In genomic region chr17:45115015-45115625, GRCh38 we compare ENCODE assay signal across 27 cellular contexts. TPM values are rescaled to one million over a fixed set of nuclear protein-coding genes. Genes with fewer than 3 reads are reported as not detected.
DNase-seq lines count a peak whose midpoint lies in the region; ATAC-seq, FAIRE-seq and TF ChIP-seq lines count a peak whose summit lies in the region.
"Had no signal": no experiment of that assay in that cellular context is flagged by ENCODE, and none has a peak within 500 bp of the region (broad histone marks: within the 10 kb centered on the region; RNA-seq: fewer than 3 reads in every experiment).

No MANE protein-coding gene starts in this region.

- H2AK5ac ChIP-seq in neuronal stem cell (ENCODE audit: low read depth, low read length) = peak overlapping the region; percentile 1

- TF ChIP-seq CTCF in GM23338 (conservative IDR thresholded peaks at IDR 0.05; ENCODE audit: low read depth in 2 of 2) (no peak), ascending aorta (IDR thresholded peaks at IDR 0.05) (no peak), pancreas (IDR thresholded peaks at IDR 0.05) (no peak)

- H4K91ac ChIP-seq in neuronal stem cell (ENCODE audit: low read depth, low read length, poor library complexity) = no peak overlapping the region

- peaks cover 31% of the 10 kb centered on the region for H3K4me1 Mint-ChIP-seq in GM23338

- H2BK5ac ChIP-seq in neuronal stem cell (ENCODE audit: low read length) = no peak overlapping the region

- intact Hi-C loops in ascending aorta (cut with DNase I) (no loop called here), pancreas (cut with DNase I) (loop anchor here in 1 of 3 donors (10.0 kb wide), 2 partner anchors 190 to 340 kb away; no protein-coding TSS in a partner anchor)

- H3K9ac ChIP-seq in neuronal stem cell (ENCODE audit: low read depth, low read length, poor library complexity) = no peak overlapping the region

- H3K36me3 Mint-ChIP-seq in GM23338 (ENCODE audit: low read depth) = no peaks in the 10 kb centered on the region
- H3K36me3 Mint-ChIP-seq: CD8-positive, alpha-beta T cell had no signal

- no peak overlapping the region for H4K8ac ChIP-seq in neuronal stem cell (ENCODE audit: low read depth, low read length)

- no peak overlapping the region for H3K4ac ChIP-seq in neuronal stem cell (ENCODE audit: low read length)

- H3K27me3 Mint-ChIP-seq in GM23338 (ENCODE audit: insufficient read depth, low read depth, poor library complexity) = peaks cover 20% of the 10 kb centered on the region

- H3K79me1 ChIP-seq in neuronal stem cell (ENCODE audit: low read depth, low read length) = no peaks in the 10 kb centered on the region

- DNase-seq in GM23338 (ENCODE audit: low spot score) (no peak), ascending aorta (ENCODE audit: low spot score in 2 of 2) (no peak), neuronal stem cell (ENCODE audit: low spot score) (no peak), pancreas (no peak), NAMALWA (ENCODE audit: low spot score) (no peak), NCI-H774 (lab: John Stamatoyannopoulos, UW) (no peak)
- DNase-seq: AML-193, Calu3, DND-41, Karpas-422, NCI-H1092 treated with DMSO at 0.1 percent for 48 hours, NCI-H1436, NCI-H187, NCI-H2081 treated with DMSO at 0.1 percent for 48 hours, NCI-H2171, NCI-H345, NCI-H524, NCI-H748 treated with DMSO at 0.1 percent for 48 hours, SJCRH30 had no signal

- H3K27ac ChIP-seq in GM23338 (ENCODE audit: low read depth) (no peak overlapping the region), ascending aorta (peak overlapping the region; percentile 81), neuronal stem cell (replicated peaks; ENCODE audit: low read length) (no peak overlapping the region), pancreas (no peak overlapping the region)
- H3K27ac ChIP-seq: C4-2B, SJCRH30 had no signal

- H2BK120ac ChIP-seq in neuronal stem cell (ENCODE audit: low read depth, low read length) = no peak overlapping the region

- H3K4me3 ChIP-seq in GM23338 (no peak overlapping the region), ascending aorta (no peak overlapping the region), neuronal stem cell (ENCODE audit: low read length in 2 of 2) (no peak overlapping the region), pancreas (no peak overlapping the region)
- H3K4me3 ChIP-seq: A549, SJCRH30 had no signal

- H3K4me2 ChIP-seq in GM23338 = no peak overlapping the region
- no peak overlapping the region for H3K4me2 ChIP-seq in neuronal stem cell (ENCODE audit: insufficient read depth, low read length, poor library complexity, severe bottlenecking)
- H3K4me2 ChIP-seq: A549 had no signal

- H2BK15ac ChIP-seq in neuronal stem cell (ENCODE audit: low read length) = no peak overlapping the region

- H3F3A ChIP-seq in GM23338 (replicated peaks; ENCODE audit: low read depth) = no peaks in the 10 kb centered on the region

- H3K4me3 Mint-ChIP-seq in GM23338 = no peak overlapping the region; the same call in 2 of the 3 replicates
- H3K4me3 Mint-ChIP-seq: CD8-positive, alpha-beta T cell had no signal

- H4K20me1 ChIP-seq in GM23338 (replicated peaks; ENCODE audit: insufficient read depth) = no peaks in the 10 kb centered on the region

- H2BK12ac ChIP-seq in neuronal stem cell (ENCODE audit: low read length) = peak overlapping the region; percentile 41

- H3K9me3 Mint-ChIP-seq in GM23338 = no peaks in the 10 kb centered on the region
- H3K9me3 Mint-ChIP-seq: CD8-positive, alpha-beta T cell had no signal

- H3K36me3 ChIP-seq in GM23338 (ENCODE audit: insufficient read depth) (no peaks in the 10 kb centered on the region), ascending aorta (peaks cover 61 to 80% of the 10 kb centered on the region in 2 donors), neuronal stem cell (replicated peaks in 1 of 2; ENCODE audit: control insufficient read depth in 2 of 2, insufficient read depth in 2 of 2, low read length in 2 of 2) (no peaks in the 10 kb centered on the region), pancreas (no peaks in the 10 kb centered on the region)
- H3K36me3 ChIP-seq: SJCRH30 had no signal

- no peaks in the 10 kb centered on the region for H3K9me2 ChIP-seq in GM23338 (ENCODE audit: insufficient read depth)

- H3K27ac Mint-ChIP-seq in GM23338 = no peak overlapping the region
- H3K27ac Mint-ChIP-seq: CD8-positive, alpha-beta T cell had no signal

- ATAC-seq in GM23338 (peak; percentile 41), pancreas (no peak), HG03432 (IDR thresholded peaks at IDR 0.05; ENCODE audit: unreplicated experiment) (no peak)
- ATAC-seq: A549; CD8-positive, alpha-beta T cell; SK-N-SH treated with all-trans-retinoic acid at 6 μM for 48 hours had no signal

- FAIRE-seq in pancreas (lab: Jason Lieb, UNC) = no peak
- FAIRE-seq: A549, GM12892, GM19239, RCC 7860 had no signal

- H3K9me3 ChIP-seq in ascending aorta = no peaks in the 10 kb centered on the region
- peaks cover 0 to 2% of the 10 kb centered on the region in 2 donors for H3K9me3 ChIP-seq in neuronal stem cell (replicated peaks in 1 of 2; ENCODE audit: control insufficient read depth in 2 of 2, insufficient read depth in 1 of 2, low read depth in 1 of 2, low read length in 2 of 2)
- H3K9me3 ChIP-seq in pancreas = no peaks in the 10 kb centered on the region
- H3K9me3 ChIP-seq: A549, SJCRH30 had no signal

- no peaks in the 10 kb centered on the region for H3K79me2 ChIP-seq in GM23338 (replicated peaks; ENCODE audit: insufficient read depth)

- H3K18ac ChIP-seq in neuronal stem cell (ENCODE audit: low read length) = peak overlapping the region; percentile 76

- H2AFZ ChIP-seq in GM23338 = no peak overlapping the region
- H2AFZ ChIP-seq in neuronal stem cell (ENCODE audit: low read length) = no peak overlapping the region

- WGBS in neuronal stem cell (ENCODE audit: extremely low coverage in 2 of 2, insufficient read length in 2 of 2, insufficient replicate concordance in 1 of 2), 2 donors = no CpG with 5 or more reads among the region's 26 CpGs
- WGBS in pancreas, 2 donors = 84 to 85% methylated on average over 24 to 26 of the region's 26 CpGs

- peak overlapping the region; percentile 92 for H3K14ac ChIP-seq in neuronal stem cell (ENCODE audit: low read length)

- H3K4me1 ChIP-seq in GM23338 (ENCODE audit: insufficient read depth) (peaks cover 4% of the 10 kb centered on the region; the same call in 1 of the 2 replicates), ascending aorta (peaks cover 8 to 24% of the 10 kb centered on the region in 2 donors), neuronal stem cell (ENCODE audit: control insufficient read depth in 2 of 2, insufficient read depth in 1 of 2, low read depth in 1 of 2, low read length in 2 of 2) (peaks cover 0 to 10% of the 10 kb centered on the region in 2 donors), pancreas (no peaks in the 10 kb centered on the region)
- H3K4me1 ChIP-seq: SJCRH30 had no signal

- H3K23ac ChIP-seq in neuronal stem cell (ENCODE audit: low read depth, low read length, poor library complexity) = peak overlapping the region; percentile 63

- no peaks in the 10 kb centered on the region for H3K27me3 ChIP-seq in GM23338 (ENCODE audit: insufficient read depth)
- no peaks in the 10 kb centered on the region for H3K27me3 ChIP-seq in ascending aorta
- no peaks in the 10 kb centered on the region for H3K27me3 ChIP-seq in neuronal stem cell (ENCODE audit: control insufficient read depth in 3 of 3, insufficient read depth in 3 of 3, low read depth in 1 of 3, low read length in 3 of 3)
- no peaks in the 10 kb centered on the region for H3K27me3 ChIP-seq in pancreas
- H3K27me3 ChIP-seq: SJCRH30 had no signal

TF ChIP-seq in GM23338, 12 proteins besides CTCF, POLR2A, EP300 and RAD21 (continues in another document):
- TF ChIP-seq ZNF114 (CRISPR knock-in tag; IDR thresholded peaks at IDR 0.05) = no peak
- no peak for TF ChIP-seq EZH2phosphoT487 (IDR thresholded peaks at IDR 0.05; ENCODE audit: unreplicated experiment)
- TF ChIP-seq ZNF331 (CRISPR knock-in tag; IDR thresholded peaks at IDR 0.05; ENCODE audit: low read depth) = no peak

RNA-seq across cellular contexts. Expression of gene PLCD3, which starts 17.2 kb away (rescaled TPM):
- 15.9 and 32.1 TPM in 2 replicates for total RNA-seq in GM23338 (2014; rRNA removed; shearing (Covaris generic))
- polyA plus RNA-seq in GM23338 (2016; fragmentation: Nextera tagmentation; extraction: Ambion mirVana) (3.0 and 5.7 TPM in 2 replicates), pancreas (10 to 100 TPM in 1 of 2 donors, 1 to 10 TPM in 1; 8.2 to 10.6 TPM)
- total RNA-seq in ascending aorta (65.5 TPM), pancreas (1 to 10 TPM; 4.6 to 9.9 (median 8.0) TPM)
- 19.5 TPM for polyA plus RNA-seq in neuronal stem cell (2013, experiment 1 of 2)
- polyA plus RNA-seq in neuronal stem cell (2013, experiment 2 of 2) = 17.6 TPM

RNA-seq across cellular contexts. Expression of gene ACBD4, which starts 20.4 kb away (rescaled TPM):
- total RNA-seq in GM23338 (2014; rRNA removed; shearing (Covaris generic)) = 5.1 and 6.7 TPM in 2 replicates
- polyA plus RNA-seq in GM23338 (2016; fragmentation: Nextera tagmentation; extraction: Ambion mirVana) (4.5 and 5.1 TPM in 2 replicates), pancreas (10 to 100 TPM; 37.3 to 39.0 TPM)
- total RNA-seq in ascending aorta (14.7 TPM), pancreas (10 to 100 TPM; 10.6 to 17.8 (median 12.1) TPM)
- 7.8 TPM for polyA plus RNA-seq in neuronal stem cell (2013, experiment 1 of 2)
- polyA plus RNA-seq in neuronal stem cell (2013, experiment 2 of 2) = 8.0 TPM

RNA-seq across cellular contexts. Expression of gene HEXIM1, which starts 33.2 kb away (rescaled TPM):
- total RNA-seq in GM23338 (2014; rRNA removed; shearing (Covaris generic)) = 10.9 and 11.9 TPM in 2 replicates
- polyA plus RNA-seq in GM23338 (2016; fragmentation: Nextera tagmentation; extraction: Ambion mirVana) = 9.2 and 9.7 TPM in 2 replicates
- 23.7 TPM for total RNA-seq in ascending aorta
- 21.6 TPM for polyA plus RNA-seq in neuronal stem cell (2013, experiment 1 of 2)
- 22.5 TPM for polyA plus RNA-seq in neuronal stem cell (2013, experiment 2 of 2)
- total RNA-seq in pancreas = 10 to 100 TPM in 5 of 6 donors, 1 to 10 TPM in 1; 6.8 to 16.2 (median 12.0) TPM
- polyA plus RNA-seq in pancreas = 10 to 100 TPM; 10.9 to 17.2 TPM

RNA-seq across cellular contexts. Expression of gene HEXIM2, which starts 46.6 kb away (rescaled TPM):
- 9.0 and 9.8 TPM in 2 replicates for total RNA-seq in GM23338 (2014; rRNA removed; shearing (Covaris generic))
- polyA plus RNA-seq in GM23338 (2016; fragmentation: Nextera tagmentation; extraction: Ambion mirVana) (9.5 and 12.4 TPM in 2 replicates), pancreas (10 to 100 TPM in 1 of 2 donors, 1 to 10 TPM in 1; 7.3 to 10.9 TPM)
- total RNA-seq in ascending aorta (1.4 TPM), pancreas (1 to 10 TPM; 4.0 to 8.3 (median 6.2) TPM)
- polyA plus RNA-seq in neuronal stem cell (2013, experiment 1 of 2) = 3.9 TPM
- 3.7 TPM for polyA plus RNA-seq in neuronal stem cell (2013, experiment 2 of 2)

RNA-seq across cellular contexts. Expression of gene NMT1, which starts 54.0 kb away (rescaled TPM):
- total RNA-seq in GM23338 (2014; rRNA removed; shearing (Covaris generic)) = 80.9 and 95.6 TPM in 2 replicates
- polyA plus RNA-seq in GM23338 (2016; fragmentation: Nextera tagmentation; extraction: Ambion mirVana) (298 and 327 TPM in 2 replicates), pancreas (10 to 100 TPM; 27.0 to 37.9 TPM)
- total RNA-seq in ascending aorta (89.7 TPM), pancreas (10 to 100 TPM; 31.7 to 66.5 (median 43.6) TPM)
- 99.1 TPM for polyA plus RNA-seq in neuronal stem cell (2013, experiment 1 of 2)
- 95.0 TPM for polyA plus RNA-seq in neuronal stem cell (2013, experiment 2 of 2)

Comparison
In these comparisons a context has a peak if more than half of its experiments do, and no peak if none do; other contexts are left out.
1. H3K27ac ChIP-seq: peak in ascending aorta (2 of 2); none in GM23338 (single experiment), neuronal stem cell (single experiment) and pancreas (0 of 4).